ENCODE assay signal across 36 cellular contexts in genomic region chr2:77271262-77271661, GRCh38.
"Had no signal": no experiment of that assay in that cellular context is flagged by ENCODE, and none has a peak within 500 bp of the region (broad histone marks: within the 10 kb centered on the region; RNA-seq: fewer than 3 reads in every experiment).

No MANE protein-coding gene starts in this region.

- DNase-seq: activated B cell treated with CpG ODN at 0.5 μM for 24 hours; activated CD4-positive, alpha-beta memory T cell treated with anti-CD3 and anti-CD28 coated beads for 36 hours; activated CD4-positive, alpha-beta T cell treated with anti-CD3 and anti-CD28 coated beads for 4 hours; activated CD4-positive, alpha-beta T cell treated with anti-CD3 and anti-CD28 coated beads, Interleukin-2, amount 10 ng/mL, durations not matched to agents 24 days and 14 days; activated CD4-positive, alpha-beta T cell treated with anti-CD3 and anti-CD28 coated beads, Interleukin-2, amount 50 U/mL, for 1 hour; activated CD4-positive, alpha-beta T cell treated with anti-CD3 and anti-CD28 coated beads, Interleukin-2, amount 50 U/mL, for 4 hours; activated CD4-positive, CD25-positive, alpha-beta regulatory T cell treated with anti-CD3 and anti-CD28 coated beads, Interleukin-2, amount 50 U/mL, for 72 hours; activated CD8-positive, alpha-beta memory T cell treated with anti-CD3 and anti-CD28 coated beads for 24 hours; activated CD8-positive, alpha-beta memory T cell treated with anti-CD3 and anti-CD28 coated beads, Interleukin-2, amount 10 ng/mL, durations not matched to agents 7 days and 5 days; activated CD8-positive, alpha-beta memory T cell treated with anti-CD3 and anti-CD28 coated beads, Interleukin-2, amount 50 U/mL, for 48 hours; activated CD8-positive, alpha-beta T cell treated with anti-CD3 and anti-CD28 coated beads for 36 hours; activated effector memory CD4-positive, alpha-beta T cell treated with Interleukin-2 at 50 U/mL for 16 hours; activated gamma-delta T cell; activated naive CD4-positive, alpha-beta T cell treated with anti-CD3 and anti-CD28 coated beads, Interleukin-2, amount 10 ng/mL, durations not matched to agents 7 days and 5 days; activated naive CD4-positive, alpha-beta T cell treated with Interleukin-2 at 50 U/mL for 16 hours; activated naive CD8-positive, alpha-beta T cell treated with anti-CD3 and anti-CD28 coated beads, Interleukin-2, amount 10 ng/mL, durations not matched to agents 7 days and 5 days; activated naive CD8-positive, alpha-beta T cell treated with anti-CD3 and anti-CD28 coated beads, Interleukin-2, amount 50 U/mL, for 24 hours; activated T-cell treated with anti-CD3 and anti-CD28 coated beads, Interleukin-2, amount 50 U/mL, for 24 hours; activated T-cell treated with anti-CD3 and anti-CD28 coated beads, Interleukin-2, amount 50 U/mL, for 48 hours; amygdala; anterior cingulate cortex; caudate nucleus; cerebellar nuclear complex; T-helper 1 cell; T-helper 2 cell; T-helper 9 cell had no signal

- H3K9me3 ChIP-seq: ascending aorta had no signal

- H3K27ac Mint-ChIP-seq: activated B cell treated with CpG ODN at 0.5 μM for 24 hours; activated CD4-positive, alpha-beta memory T cell treated with anti-CD3 and anti-CD28 coated beads for 36 hours; activated CD4-positive, alpha-beta T cell treated with anti-CD3 and anti-CD28 coated beads, Interleukin-2, amount 10 ng/mL, durations not matched to agents 24 days and 14 days; activated CD8-positive, alpha-beta memory T cell treated with anti-CD3 and anti-CD28 coated beads, Interleukin-2, amount 10 ng/mL, durations not matched to agents 7 days and 5 days; activated CD8-positive, alpha-beta T cell treated with anti-CD3 and anti-CD28 coated beads for 36 hours; activated naive CD4-positive, alpha-beta T cell treated with anti-CD3 and anti-CD28 coated beads, Interleukin-2, amount 10 ng/mL, durations not matched to agents 7 days and 5 days; activated naive CD4-positive, alpha-beta T cell treated with anti-CD3 and anti-CD28 coated beads, Interleukin-2, amount 50 U/mL, for 24 hours; activated naive CD8-positive, alpha-beta T cell; activated naive CD8-positive, alpha-beta T cell treated with anti-CD3 and anti-CD28 coated beads, Interleukin-2, amount 10 ng/mL, durations not matched to agents 7 days and 5 days; activated naive CD8-positive, alpha-beta T cell treated with anti-CD3 and anti-CD28 coated beads, Interleukin-2, amount 50 U/mL, for 24 hours; activated T-cell treated with anti-CD3 and anti-CD28 coated beads, Interleukin-2, amount 50 U/mL, for 24 hours; activated T-helper 2 cell treated with anti-CD3 and anti-CD28 coated beads, Interferon-gamma antibody, Interleukin-2, Interleukin-4, amounts not matched to agents 10 μg/mL and 5 μg/mL and 100 μg/mL, durations not matched to agents 14 hours and 24 hours and 36 hours; T-helper 1 cell treated with Interleukin-12 subunit alpha and Interleukin-12 subunit beta and Interleukin-4 antibody, amounts not matched to agents 30 μg/mL and 1 μg/mL, for 36 hours; T-helper 2 cell treated with Interferon-gamma antibody and Interleukin-4, amounts not matched to agents 5 μg/mL and 100 μg/mL, for 36 hours had no signal

- H3K27me3 Mint-ChIP-seq: activated B cell treated with CpG ODN at 0.5 μM for 24 hours; activated CD4-positive, alpha-beta memory T cell treated with anti-CD3 and anti-CD28 coated beads for 36 hours; activated CD4-positive, alpha-beta T cell treated with anti-CD3 and anti-CD28 coated beads, Interleukin-2, amount 10 ng/mL, durations not matched to agents 24 days and 14 days; activated CD8-positive, alpha-beta memory T cell treated with anti-CD3 and anti-CD28 coated beads, Interleukin-2, amount 10 ng/mL, durations not matched to agents 7 days and 5 days; activated CD8-positive, alpha-beta T cell treated with anti-CD3 and anti-CD28 coated beads for 36 hours; activated naive CD4-positive, alpha-beta T cell treated with anti-CD3 and anti-CD28 coated beads, Interleukin-2, amount 10 ng/mL, durations not matched to agents 7 days and 5 days; activated naive CD4-positive, alpha-beta T cell treated with anti-CD3 and anti-CD28 coated beads, Interleukin-2, amount 50 U/mL, for 24 hours; activated naive CD8-positive, alpha-beta T cell; activated naive CD8-positive, alpha-beta T cell treated with anti-CD3 and anti-CD28 coated beads, Interleukin-2, amount 10 ng/mL, durations not matched to agents 7 days and 5 days; activated naive CD8-positive, alpha-beta T cell treated with anti-CD3 and anti-CD28 coated beads, Interleukin-2, amount 50 U/mL, for 24 hours; activated T-cell treated with anti-CD3 and anti-CD28 coated beads, Interleukin-2, amount 50 U/mL, for 24 hours; brain; central memory CD8-positive, alpha-beta T cell had no signal

- H3K36me3 ChIP-seq: ascending aorta, cardiac muscle cell had no signal

- H3K4me3 ChIP-seq: ascending aorta, cardiac muscle cell had no signal

- ATAC-seq: activated CD8-positive, alpha-beta memory T cell treated with anti-CD3 and anti-CD28 coated beads, Interleukin-2, amount 10 ng/mL, durations not matched to agents 7 days and 5 days; activated CD8-positive, alpha-beta T cell treated with anti-CD3 and anti-CD28 coated beads for 36 hours; activated naive CD8-positive, alpha-beta T cell treated with anti-CD3 and anti-CD28 coated beads, Interleukin-2, amount 50 U/mL, for 24 hours had no signal

- H3K27me3 ChIP-seq: ascending aorta, cardiac muscle cell had no signal

- H3K9me3 Mint-ChIP-seq: activated B cell treated with CpG ODN at 0.5 μM for 24 hours, brain had no signal

- H3K4me1 ChIP-seq: ascending aorta had no signal

- H3K27ac ChIP-seq: ascending aorta, cardiac muscle cell, VCaP had no signal

- H3K4me3 Mint-ChIP-seq: activated B cell treated with CpG ODN at 0.5 μM for 24 hours; activated CD4-positive, alpha-beta memory T cell treated with anti-CD3 and anti-CD28 coated beads for 36 hours; activated CD4-positive, alpha-beta T cell treated with anti-CD3 and anti-CD28 coated beads, Interleukin-2, amount 10 ng/mL, durations not matched to agents 24 days and 14 days; activated CD8-positive, alpha-beta memory T cell treated with anti-CD3 and anti-CD28 coated beads, Interleukin-2, amount 10 ng/mL, durations not matched to agents 7 days and 5 days; activated CD8-positive, alpha-beta T cell treated with anti-CD3 and anti-CD28 coated beads for 36 hours; activated naive CD4-positive, alpha-beta T cell treated with anti-CD3 and anti-CD28 coated beads, Interleukin-2, amount 10 ng/mL, durations not matched to agents 7 days and 5 days; activated naive CD4-positive, alpha-beta T cell treated with anti-CD3 and anti-CD28 coated beads, Interleukin-2, amount 50 U/mL, for 24 hours; activated naive CD8-positive, alpha-beta T cell; activated naive CD8-positive, alpha-beta T cell treated with anti-CD3 and anti-CD28 coated beads, Interleukin-2, amount 10 ng/mL, durations not matched to agents 7 days and 5 days; activated naive CD8-positive, alpha-beta T cell treated with anti-CD3 and anti-CD28 coated beads, Interleukin-2, amount 50 U/mL, for 24 hours; activated T-cell treated with anti-CD3 and anti-CD28 coated beads, Interleukin-2, amount 50 U/mL, for 24 hours; brain; central memory CD8-positive, alpha-beta T cell; T-helper 1 cell treated with Interleukin-12 subunit alpha and Interleukin-12 subunit beta and Interleukin-4 antibody, amounts not matched to agents 30 μg/mL and 1 μg/mL, for 36 hours; T-helper 2 cell treated with Interferon-gamma antibody and Interleukin-4, amounts not matched to agents 5 μg/mL and 100 μg/mL, for 36 hours had no signal

- H3K36me3 Mint-ChIP-seq: activated CD4-positive, alpha-beta memory T cell treated with anti-CD3 and anti-CD28 coated beads for 36 hours; activated CD8-positive, alpha-beta memory T cell treated with anti-CD3 and anti-CD28 coated beads, Interleukin-2, amount 10 ng/mL, durations not matched to agents 7 days and 5 days; activated naive CD4-positive, alpha-beta T cell treated with anti-CD3 and anti-CD28 coated beads, Interleukin-2, amount 10 ng/mL, durations not matched to agents 7 days and 5 days; activated naive CD4-positive, alpha-beta T cell treated with anti-CD3 and anti-CD28 coated beads, Interleukin-2, amount 50 U/mL, for 24 hours; activated naive CD8-positive, alpha-beta T cell; activated naive CD8-positive, alpha-beta T cell treated with anti-CD3 and anti-CD28 coated beads, Interleukin-2, amount 10 ng/mL, durations not matched to agents 7 days and 5 days; brain had no signal

- H3K4me1 Mint-ChIP-seq: activated B cell treated with CpG ODN at 0.5 μM for 24 hours; activated CD4-positive, alpha-beta T cell treated with anti-CD3 and anti-CD28 coated beads, Interleukin-2, amount 10 ng/mL, durations not matched to agents 24 days and 14 days; activated CD8-positive, alpha-beta memory T cell treated with anti-CD3 and anti-CD28 coated beads, Interleukin-2, amount 10 ng/mL, durations not matched to agents 7 days and 5 days; activated naive CD4-positive, alpha-beta T cell treated with anti-CD3 and anti-CD28 coated beads, Interleukin-2, amount 10 ng/mL, durations not matched to agents 7 days and 5 days; activated naive CD4-positive, alpha-beta T cell treated with anti-CD3 and anti-CD28 coated beads, Interleukin-2, amount 50 U/mL, for 24 hours; activated naive CD8-positive, alpha-beta T cell treated with anti-CD3 and anti-CD28 coated beads, Interleukin-2, amount 10 ng/mL, durations not matched to agents 7 days and 5 days; activated naive CD8-positive, alpha-beta T cell treated with anti-CD3 and anti-CD28 coated beads, Interleukin-2, amount 50 U/mL, for 24 hours; central memory CD8-positive, alpha-beta T cell had no signal
